1 cellular context compared by ENCODE assay signal in the genomic region with DNA sequence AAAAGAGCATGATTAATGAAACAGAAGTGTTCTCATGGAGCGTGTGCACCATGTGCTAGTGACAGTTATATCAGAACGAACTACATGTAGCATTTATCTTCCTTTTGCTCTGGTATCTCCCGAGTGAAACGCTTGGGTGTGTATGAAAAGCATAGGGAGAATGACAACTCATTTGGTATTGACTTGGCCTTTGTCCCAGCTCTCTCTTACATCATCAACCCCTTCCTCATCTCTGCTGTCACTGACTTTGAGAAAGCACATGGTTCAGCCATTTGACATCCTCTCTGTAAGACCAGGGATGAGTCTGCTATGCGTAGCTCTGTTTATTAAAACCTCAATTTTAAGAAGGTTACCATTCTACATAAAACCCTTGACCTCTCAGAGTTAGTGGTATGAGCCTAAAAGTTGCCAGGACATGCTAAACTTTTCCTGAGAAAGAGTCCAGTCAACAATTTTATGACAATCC.
TF ChIP-seq lines count a peak whose summit lies in the region.

No MANE protein-coding gene starts in this region.

TF ChIP-seq in HepG2, 621 proteins besides CTCF, POLR2A, EP300 and RAD21 (continued from another document and continues in another):
- TF ChIP-seq, protein P1, sequence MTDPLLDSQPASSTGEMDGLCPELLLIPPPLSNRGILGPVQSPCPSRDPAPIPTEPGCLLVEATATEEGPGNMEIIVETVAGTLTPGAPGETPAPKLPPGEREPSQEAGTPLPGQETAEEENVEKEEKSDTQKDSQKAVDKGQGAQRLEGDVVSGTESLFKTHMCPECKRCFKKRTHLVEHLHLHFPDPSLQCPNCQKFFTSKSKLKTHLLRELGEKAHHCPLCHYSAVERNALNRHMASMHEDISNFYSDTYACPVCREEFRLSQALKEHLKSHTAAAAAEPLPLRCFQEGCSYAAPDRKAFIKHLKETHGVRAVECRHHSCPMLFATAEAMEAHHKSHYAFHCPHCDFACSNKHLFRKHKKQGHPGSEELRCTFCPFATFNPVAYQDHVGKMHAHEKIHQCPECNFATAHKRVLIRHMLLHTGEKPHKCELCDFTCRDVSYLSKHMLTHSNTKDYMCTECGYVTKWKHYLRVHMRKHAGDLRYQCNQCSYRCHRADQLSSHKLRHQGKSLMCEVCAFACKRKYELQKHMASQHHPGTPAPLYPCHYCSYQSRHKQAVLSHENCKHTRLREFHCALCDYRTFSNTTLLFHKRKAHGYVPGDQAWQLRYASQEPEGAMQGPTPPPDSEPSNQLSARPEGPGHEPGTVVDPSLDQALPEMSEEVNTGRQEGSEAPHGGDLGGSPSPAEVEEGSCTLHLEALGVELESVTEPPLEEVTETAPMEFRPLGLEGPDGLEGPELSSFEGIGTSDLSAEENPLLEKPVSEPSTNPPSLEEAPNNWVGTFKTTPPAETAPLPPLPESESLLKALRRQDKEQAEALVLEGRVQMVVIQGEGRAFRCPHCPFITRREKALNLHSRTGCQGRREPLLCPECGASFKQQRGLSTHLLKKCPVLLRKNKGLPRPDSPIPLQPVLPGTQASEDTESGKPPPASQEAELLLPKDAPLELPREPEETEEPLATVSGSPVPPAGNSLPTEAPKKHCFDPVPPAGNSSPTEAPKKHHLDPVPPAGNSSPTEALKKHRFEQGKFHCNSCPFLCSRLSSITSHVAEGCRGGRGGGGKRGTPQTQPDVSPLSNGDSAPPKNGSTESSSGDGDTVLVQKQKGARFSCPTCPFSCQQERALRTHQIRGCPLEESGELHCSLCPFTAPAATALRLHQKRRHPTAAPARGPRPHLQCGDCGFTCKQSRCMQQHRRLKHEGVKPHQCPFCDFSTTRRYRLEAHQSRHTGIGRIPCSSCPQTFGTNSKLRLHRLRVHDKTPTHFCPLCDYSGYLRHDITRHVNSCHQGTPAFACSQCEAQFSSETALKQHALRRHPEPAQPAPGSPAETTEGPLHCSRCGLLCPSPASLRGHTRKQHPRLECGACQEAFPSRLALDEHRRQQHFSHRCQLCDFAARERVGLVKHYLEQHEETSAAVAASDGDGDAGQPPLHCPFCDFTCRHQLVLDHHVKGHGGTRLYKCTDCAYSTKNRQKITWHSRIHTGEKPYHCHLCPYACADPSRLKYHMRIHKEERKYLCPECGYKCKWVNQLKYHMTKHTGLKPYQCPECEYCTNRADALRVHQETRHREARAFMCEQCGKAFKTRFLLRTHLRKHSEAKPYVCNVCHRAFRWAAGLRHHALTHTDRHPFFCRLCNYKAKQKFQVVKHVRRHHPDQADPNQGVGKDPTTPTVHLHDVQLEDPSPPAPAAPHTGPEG (CRISPR knock-in tag; IDR thresholded peaks at IDR 0.05) = 0 out of 2 replicates have a peak, but pooled peaks have one; percentile 21
- TF ChIP-seq XBP1 (CRISPR knock-in tag; IDR thresholded peaks at IDR 0.05) = peak; percentile 67; the same call in 1 of the 2 replicates
- TF ChIP-seq, protein P2, sequence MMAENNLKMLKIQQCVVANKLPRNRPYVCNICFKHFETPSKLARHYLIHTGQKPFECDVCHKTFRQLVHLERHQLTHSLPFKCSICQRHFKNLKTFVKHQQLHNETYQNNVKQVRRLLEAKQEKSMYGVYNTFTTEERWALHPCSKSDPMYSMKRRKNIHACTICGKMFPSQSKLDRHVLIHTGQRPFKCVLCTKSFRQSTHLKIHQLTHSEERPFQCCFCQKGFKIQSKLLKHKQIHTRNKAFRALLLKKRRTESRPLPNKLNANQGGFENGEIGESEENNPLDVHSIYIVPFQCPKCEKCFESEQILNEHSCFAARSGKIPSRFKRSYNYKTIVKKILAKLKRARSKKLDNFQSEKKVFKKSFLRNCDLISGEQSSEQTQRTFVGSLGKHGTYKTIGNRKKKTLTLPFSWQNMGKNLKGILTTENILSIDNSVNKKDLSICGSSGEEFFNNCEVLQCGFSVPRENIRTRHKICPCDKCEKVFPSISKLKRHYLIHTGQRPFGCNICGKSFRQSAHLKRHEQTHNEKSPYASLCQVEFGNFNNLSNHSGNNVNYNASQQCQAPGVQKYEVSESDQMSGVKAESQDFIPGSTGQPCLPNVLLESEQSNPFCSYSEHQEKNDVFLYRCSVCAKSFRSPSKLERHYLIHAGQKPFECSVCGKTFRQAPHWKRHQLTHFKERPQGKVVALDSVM (CRISPR knock-in tag; IDR thresholded peaks at IDR 0.05) = no peak
- 0 out of 2 replicates have a peak, but pooled peaks have one; percentile 17 for TF ChIP-seq KMT2B (CRISPR knock-in tag; IDR thresholded peaks at IDR 0.05)
- TF ChIP-seq GABPA (IDR thresholded peaks at IDR 0.05; ENCODE audit: low read depth, low read length) = no peak
- TF ChIP-seq GABPA (CRISPR knock-in tag; IDR thresholded peaks at IDR 0.05; ENCODE audit: low read depth) = peak; percentile 20; the same call in 1 of the 2 replicates
- no peak for TF ChIP-seq AKAP8 (CRISPR knock-in tag; IDR thresholded peaks at IDR 0.05)
- peak; percentile 60; the same call in 1 of the 2 replicates for TF ChIP-seq NR2C2 (CRISPR knock-in tag; IDR thresholded peaks at IDR 0.05; ENCODE audit: borderline replicate concordance)
- peak; percentile 44; the same call in 1 of the 2 replicates for TF ChIP-seq CREM (IDR thresholded peaks at IDR 0.05)
- TF ChIP-seq CREM (CRISPR knock-in tag; IDR thresholded peaks at IDR 0.05) = no peak
- no peak for TF ChIP-seq ZNF343 (CRISPR knock-in tag; IDR thresholded peaks at IDR 0.05)
- TF ChIP-seq ZFAT (CRISPR knock-in tag; conservative IDR thresholded peaks at IDR 0.05) = 0 out of 2 replicates have a peak, but pooled peaks have one; percentile 68
- TF ChIP-seq ZNF143 (CRISPR knock-in tag; IDR thresholded peaks at IDR 0.05) = no peak
- TF ChIP-seq ZNF891 (CRISPR knock-in tag; IDR thresholded peaks at IDR 0.05) = no peak
- TF ChIP-seq, protein P3, sequence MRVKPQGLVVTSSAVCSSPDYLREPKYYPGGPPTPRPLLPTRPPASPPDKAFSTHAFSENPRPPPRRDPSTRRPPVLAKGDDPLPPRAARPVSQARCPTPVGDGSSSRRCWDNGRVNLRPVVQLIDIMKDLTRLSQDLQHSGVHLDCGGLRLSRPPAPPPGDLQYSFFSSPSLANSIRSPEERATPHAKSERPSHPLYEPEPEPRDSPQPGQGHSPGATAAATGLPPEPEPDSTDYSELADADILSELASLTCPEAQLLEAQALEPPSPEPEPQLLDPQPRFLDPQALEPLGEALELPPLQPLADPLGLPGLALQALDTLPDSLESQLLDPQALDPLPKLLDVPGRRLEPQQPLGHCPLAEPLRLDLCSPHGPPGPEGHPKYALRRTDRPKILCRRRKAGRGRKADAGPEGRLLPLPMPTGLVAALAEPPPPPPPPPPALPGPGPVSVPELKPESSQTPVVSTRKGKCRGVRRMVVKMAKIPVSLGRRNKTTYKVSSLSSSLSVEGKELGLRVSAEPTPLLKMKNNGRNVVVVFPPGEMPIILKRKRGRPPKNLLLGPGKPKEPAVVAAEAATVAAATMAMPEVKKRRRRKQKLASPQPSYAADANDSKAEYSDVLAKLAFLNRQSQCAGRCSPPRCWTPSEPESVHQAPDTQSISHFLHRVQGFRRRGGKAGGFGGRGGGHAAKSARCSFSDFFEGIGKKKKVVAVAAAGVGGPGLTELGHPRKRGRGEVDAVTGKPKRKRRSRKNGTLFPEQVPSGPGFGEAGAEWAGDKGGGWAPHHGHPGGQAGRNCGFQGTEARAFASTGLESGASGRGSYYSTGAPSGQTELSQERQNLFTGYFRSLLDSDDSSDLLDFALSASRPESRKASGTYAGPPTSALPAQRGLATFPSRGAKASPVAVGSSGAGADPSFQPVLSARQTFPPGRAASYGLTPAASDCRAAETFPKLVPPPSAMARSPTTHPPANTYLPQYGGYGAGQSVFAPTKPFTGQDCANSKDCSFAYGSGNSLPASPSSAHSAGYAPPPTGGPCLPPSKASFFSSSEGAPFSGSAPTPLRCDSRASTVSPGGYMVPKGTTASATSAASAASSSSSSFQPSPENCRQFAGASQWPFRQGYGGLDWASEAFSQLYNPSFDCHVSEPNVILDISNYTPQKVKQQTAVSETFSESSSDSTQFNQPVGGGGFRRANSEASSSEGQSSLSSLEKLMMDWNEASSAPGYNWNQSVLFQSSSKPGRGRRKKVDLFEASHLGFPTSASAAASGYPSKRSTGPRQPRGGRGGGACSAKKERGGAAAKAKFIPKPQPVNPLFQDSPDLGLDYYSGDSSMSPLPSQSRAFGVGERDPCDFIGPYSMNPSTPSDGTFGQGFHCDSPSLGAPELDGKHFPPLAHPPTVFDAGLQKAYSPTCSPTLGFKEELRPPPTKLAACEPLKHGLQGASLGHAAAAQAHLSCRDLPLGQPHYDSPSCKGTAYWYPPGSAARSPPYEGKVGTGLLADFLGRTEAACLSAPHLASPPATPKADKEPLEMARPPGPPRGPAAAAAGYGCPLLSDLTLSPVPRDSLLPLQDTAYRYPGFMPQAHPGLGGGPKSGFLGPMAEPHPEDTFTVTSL (CRISPR knock-in tag; IDR thresholded peaks at IDR 0.05; ENCODE audit: borderline replicate concordance) = peak; percentile 57; the same call in 1 of the 2 replicates
- no peak for TF ChIP-seq ZNF850 (CRISPR knock-in tag; conservative IDR thresholded peaks at IDR 0.05)
- no peak; the same call in none of the 2 replicates for TF ChIP-seq DPF2 (CRISPR knock-in tag; IDR thresholded peaks at IDR 0.05; ENCODE audit: borderline replicate concordance, low read depth)
- peak; percentile 56 for TF ChIP-seq FOXO1 (CRISPR knock-in tag; IDR thresholded peaks at IDR 0.05)
- no peak for TF ChIP-seq RORA (CRISPR knock-in tag; IDR thresholded peaks at IDR 0.05)
- TF ChIP-seq, protein P4, sequence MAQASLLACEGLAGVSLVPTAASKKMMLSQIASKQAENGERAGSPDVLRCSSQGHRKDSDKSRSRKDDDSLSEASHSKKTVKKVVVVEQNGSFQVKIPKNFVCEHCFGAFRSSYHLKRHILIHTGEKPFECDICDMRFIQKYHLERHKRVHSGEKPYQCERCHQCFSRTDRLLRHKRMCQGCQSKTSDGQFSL (CRISPR knock-in tag; IDR thresholded peaks at IDR 0.05) = 0 out of 2 replicates have a peak, but pooled peaks have one; percentile 61
- TF ChIP-seq, protein P5, sequence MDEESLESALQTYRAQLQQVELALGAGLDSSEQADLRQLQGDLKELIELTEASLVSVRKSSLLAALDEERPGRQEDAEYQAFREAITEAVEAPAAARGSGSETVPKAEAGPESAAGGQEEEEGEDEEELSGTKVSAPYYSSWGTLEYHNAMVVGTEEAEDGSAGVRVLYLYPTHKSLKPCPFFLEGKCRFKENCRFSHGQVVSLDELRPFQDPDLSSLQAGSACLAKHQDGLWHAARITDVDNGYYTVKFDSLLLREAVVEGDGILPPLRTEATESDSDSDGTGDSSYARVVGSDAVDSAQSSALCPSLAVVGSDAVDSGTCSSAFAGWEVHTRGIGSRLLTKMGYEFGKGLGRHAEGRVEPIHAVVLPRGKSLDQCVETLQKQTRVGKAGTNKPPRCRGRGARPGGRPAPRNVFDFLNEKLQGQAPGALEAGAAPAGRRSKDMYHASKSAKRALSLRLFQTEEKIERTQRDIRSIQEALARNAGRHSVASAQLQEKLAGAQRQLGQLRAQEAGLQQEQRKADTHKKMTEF (CRISPR knock-in tag; IDR thresholded peaks at IDR 0.05) = peak; percentile 82
- no peak for TF ChIP-seq SRSF4 (IDR thresholded peaks at IDR 0.05; ENCODE audit: low read depth, low read length, poor library complexity, severe bottlenecking)
- TF ChIP-seq TOPORS (CRISPR knock-in tag; IDR thresholded peaks at IDR 0.05) = no peak; the same call in 1 of the 2 replicates
- 0 out of 2 replicates have a peak, but pooled peaks have one; percentile 38 for TF ChIP-seq ZNF792 (CRISPR knock-in tag; IDR thresholded peaks at IDR 0.05)
- no peak for TF ChIP-seq FOXP1 (IDR thresholded peaks at IDR 0.05)
- TF ChIP-seq FOXP1 (CRISPR knock-in tag; IDR thresholded peaks at IDR 0.05) = 0 out of 2 replicates have a peak, but pooled peaks have one; percentile 6
- no peak for TF ChIP-seq ZNF543 (CRISPR knock-in tag; IDR thresholded peaks at IDR 0.05)
- peak; percentile 37 for TF ChIP-seq HNF4A (CRISPR knock-in tag; IDR thresholded peaks at IDR 0.05)
- TF ChIP-seq, protein P6, sequence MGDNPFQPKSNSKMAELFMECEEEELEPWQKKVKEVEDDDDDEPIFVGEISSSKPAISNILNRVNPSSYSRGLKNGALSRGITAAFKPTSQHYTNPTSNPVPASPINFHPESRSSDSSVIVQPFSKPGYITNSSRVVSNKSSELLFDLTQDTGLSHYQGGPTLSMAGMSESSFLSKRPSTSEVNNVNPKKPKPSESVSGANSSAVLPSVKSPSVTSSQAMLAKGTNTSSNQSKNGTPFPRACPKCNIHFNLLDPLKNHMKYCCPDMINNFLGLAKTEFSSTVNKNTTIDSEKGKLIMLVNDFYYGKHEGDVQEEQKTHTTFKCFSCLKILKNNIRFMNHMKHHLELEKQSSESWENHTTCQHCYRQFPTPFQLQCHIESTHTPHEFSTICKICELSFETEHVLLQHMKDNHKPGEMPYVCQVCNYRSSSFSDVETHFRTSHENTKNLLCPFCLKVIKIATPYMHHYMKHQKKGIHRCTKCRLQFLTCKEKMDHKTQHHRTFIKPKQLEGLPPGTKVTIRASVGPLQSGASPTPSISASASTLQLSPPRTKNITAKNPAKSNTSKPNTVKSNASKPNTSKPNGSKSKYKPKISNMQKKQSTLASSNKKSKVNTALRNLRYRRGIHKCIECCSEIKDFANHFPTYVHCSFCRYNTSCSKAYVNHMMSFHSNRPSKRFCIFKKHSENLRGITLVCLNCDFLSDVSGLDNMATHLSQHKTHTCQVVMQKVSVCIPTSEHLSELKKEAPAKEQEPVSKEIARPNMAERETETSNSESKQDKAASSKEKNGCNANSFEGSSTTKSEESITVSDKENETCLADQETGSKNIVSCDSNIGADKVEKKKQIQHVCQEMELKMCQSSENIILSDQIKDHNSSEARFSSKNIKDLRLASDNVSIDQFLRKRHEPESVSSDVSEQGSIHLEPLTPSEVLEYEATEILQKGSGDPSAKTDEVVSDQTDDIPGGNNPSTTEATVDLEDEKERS (CRISPR knock-in tag; IDR thresholded peaks at IDR 0.05) = peak; percentile 91
- TF ChIP-seq ZNF644 (CRISPR knock-in tag; IDR thresholded peaks at IDR 0.05; ENCODE audit: low read depth) = peak; percentile 99
- peak; percentile 58; the same call in 1 of the 2 replicates for TF ChIP-seq KAT8 (CRISPR knock-in tag; IDR thresholded peaks at IDR 0.05)
- TF ChIP-seq NFIC (IDR thresholded peaks at IDR 0.05; ENCODE audit: low read length) = no peak
- peak; percentile 91; the same call in 1 of the 2 replicates for TF ChIP-seq BRCA1 (CRISPR knock-in tag; IDR thresholded peaks at IDR 0.05)
- TF ChIP-seq ISX (CRISPR knock-in tag; conservative IDR thresholded peaks at IDR 0.05) = 0 out of 2 replicates have a peak, but pooled peaks have one; percentile 58
- TF ChIP-seq, protein P7, sequence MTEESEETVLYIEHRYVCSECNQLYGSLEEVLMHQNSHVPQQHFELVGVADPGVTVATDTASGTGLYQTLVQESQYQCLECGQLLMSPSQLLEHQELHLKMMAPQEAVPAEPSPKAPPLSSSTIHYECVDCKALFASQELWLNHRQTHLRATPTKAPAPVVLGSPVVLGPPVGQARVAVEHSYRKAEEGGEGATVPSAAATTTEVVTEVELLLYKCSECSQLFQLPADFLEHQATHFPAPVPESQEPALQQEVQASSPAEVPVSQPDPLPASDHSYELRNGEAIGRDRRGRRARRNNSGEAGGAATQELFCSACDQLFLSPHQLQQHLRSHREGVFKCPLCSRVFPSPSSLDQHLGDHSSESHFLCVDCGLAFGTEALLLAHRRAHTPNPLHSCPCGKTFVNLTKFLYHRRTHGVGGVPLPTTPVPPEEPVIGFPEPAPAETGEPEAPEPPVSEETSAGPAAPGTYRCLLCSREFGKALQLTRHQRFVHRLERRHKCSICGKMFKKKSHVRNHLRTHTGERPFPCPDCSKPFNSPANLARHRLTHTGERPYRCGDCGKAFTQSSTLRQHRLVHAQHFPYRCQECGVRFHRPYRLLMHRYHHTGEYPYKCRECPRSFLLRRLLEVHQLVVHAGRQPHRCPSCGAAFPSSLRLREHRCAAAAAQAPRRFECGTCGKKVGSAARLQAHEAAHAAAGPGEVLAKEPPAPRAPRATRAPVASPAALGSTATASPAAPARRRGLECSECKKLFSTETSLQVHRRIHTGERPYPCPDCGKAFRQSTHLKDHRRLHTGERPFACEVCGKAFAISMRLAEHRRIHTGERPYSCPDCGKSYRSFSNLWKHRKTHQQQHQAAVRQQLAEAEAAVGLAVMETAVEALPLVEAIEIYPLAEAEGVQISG (CRISPR knock-in tag; IDR thresholded peaks at IDR 0.05) = 0 out of 2 replicates have a peak, but pooled peaks have one; percentile 24
- TF ChIP-seq ZNF556 (CRISPR knock-in tag; IDR thresholded peaks at IDR 0.05; ENCODE audit: borderline replicate concordance) = no peak; the same call in 1 of the 2 replicates
